Comparison of ENCODE assay signal across 9 cellular contexts in the genomic region with DNA sequence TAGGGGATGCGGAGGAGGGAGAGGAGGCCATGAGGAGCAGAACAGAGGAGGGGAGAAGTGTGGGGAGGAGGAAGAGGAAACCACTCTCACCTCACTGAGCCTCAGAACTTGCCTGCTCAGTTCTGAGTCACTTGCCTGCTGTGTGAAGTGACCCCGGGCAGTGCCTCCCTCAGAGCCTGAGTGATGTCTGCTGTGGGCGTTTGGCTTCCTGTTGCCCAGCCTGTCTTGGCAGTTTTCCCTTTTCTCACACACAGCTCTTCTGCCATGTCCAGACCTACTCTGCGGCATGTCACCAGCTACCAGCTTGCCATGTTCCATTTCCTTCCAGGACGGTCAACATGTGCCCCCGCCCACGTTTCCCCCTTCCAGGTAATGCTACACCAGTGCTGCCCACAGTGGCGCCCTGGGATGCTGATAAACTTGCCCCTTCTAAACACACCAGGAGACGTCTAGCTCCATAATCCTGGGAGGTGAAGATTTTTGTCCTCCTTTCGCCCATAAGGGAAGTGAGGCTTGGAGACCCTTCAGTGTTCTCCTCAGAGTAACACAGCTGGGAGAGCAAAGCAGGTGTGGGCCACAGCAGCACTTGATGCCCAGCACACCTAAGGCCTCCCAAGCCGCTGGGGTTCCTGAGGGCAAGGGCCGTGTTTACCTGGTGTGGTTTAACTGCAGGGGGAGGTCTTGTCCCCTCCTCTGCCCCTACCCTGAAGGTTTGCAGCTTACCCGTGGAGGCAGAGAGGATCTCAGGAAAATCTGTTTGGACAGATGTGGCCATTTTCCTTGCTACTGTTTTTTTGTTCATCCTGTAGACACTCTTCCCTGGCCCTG.
DNase-seq lines count a peak whose midpoint lies in the region; ATAC-seq and TF ChIP-seq lines count a peak whose summit lies in the region.
"Had no signal": no experiment of that assay in that cellular context is flagged by ENCODE, and none has a peak within 500 bp of the region (broad histone marks: within the 10 kb centered on the region; RNA-seq: fewer than 3 reads in every experiment).

No MANE protein-coding gene starts in this region.

- peaks cover 4% of the 10 kb centered on the region for H3K4me1 Mint-ChIP-seq in osteocyte (ENCODE audit: unreplicated experiment)

- no peak for TF ChIP-seq POLR2A in NB4 (IDR thresholded peaks at IDR 0.05; ENCODE audit: extremely low read depth, insufficient read length)

- POLR2A ChIA-PET in GM10248 (lab: Yijun Ruan, JAX), result no interaction called here

- CTCF ChIA-PET in GM10248 (lab: Yijun Ruan, JAX), result no interaction called here

- peaks cover 9% of the 10 kb centered on the region for H3K27me3 Mint-ChIP-seq in osteocyte (ENCODE audit: unreplicated experiment)

- peak; percentile 1 for DNase-seq in EH (ENCODE audit: low read depth)
- DNase-seq in NB4 (ENCODE audit: low read depth), result peak; percentile 80
- peak; percentile 66 to 80 for DNase-seq in cardiac fibroblast (ENCODE audit: low read depth in 2 of 2)
- peak; percentile 73 for DNase-seq in osteocyte (ENCODE audit: extremely low spot score, unreplicated experiment)
- no peak for DNase-seq in RPMI8226
- DNase-seq in GM10248 (ENCODE audit: extremely low spot score), result no peak
- DNase-seq in effector CD4-positive, alpha-beta T cell, result no peak

- ATAC-seq in GM19324 (IDR thresholded peaks at IDR 0.05; ENCODE audit: low FRiP score, unreplicated experiment), result no peak

- no peaks in the 10 kb centered on the region for H3K36me3 Mint-ChIP-seq in osteocyte (ENCODE audit: unreplicated experiment)

- no peaks in the 10 kb centered on the region for H3K9me3 Mint-ChIP-seq in osteocyte (ENCODE audit: unreplicated experiment)

- no peak overlapping the region for H3K4me3 Mint-ChIP-seq in osteocyte (ENCODE audit: unreplicated experiment)

- no peak for TF ChIP-seq CTCF in NB4 (IDR thresholded peaks at IDR 0.05; ENCODE audit: low read depth, low read length)
- no peak for TF ChIP-seq CTCF in cardiac fibroblast (IDR thresholded peaks at IDR 0.05; ENCODE audit: low read depth, low read length)
- no peak for TF ChIP-seq CTCF in osteocyte (IDR thresholded peaks at IDR 0.05)
- TF ChIP-seq CTCF in GM10248 (IDR thresholded peaks at IDR 0.05; ENCODE audit: control extremely low read depth, extremely low read depth, low read depth, missing control alignments), result no peak

- no peak overlapping the region for H3K27ac Mint-ChIP-seq in osteocyte (ENCODE audit: unreplicated experiment)

- H3K4me3 ChIP-seq in NB4 (ENCODE audit: low read depth, low read length) (no peak overlapping the region), cardiac fibroblast (replicated peaks in 1 of 2; ENCODE audit: low read depth in 2 of 2, low read length in 2 of 2) (no peak overlapping the region)
- H3K4me3 ChIP-seq: prostate gland had no signal

Comparison
In these comparisons a context has a peak if more than half of its experiments do, and no peak if none do; other contexts are left out.
1. DNase-seq: peak in EH (single experiment), NB4 (single experiment), cardiac fibroblast (2 of 2) and osteocyte (single experiment); none in RPMI8226 (single experiment), GM10248 (single experiment) and effector CD4-positive, alpha-beta T cell (single experiment).